Comparison of ENCODE assay signal across 16 cellular contexts in genomic region chr20:34886122-34886521, GRCh38. TPM values are rescaled to one million over a fixed set of nuclear protein-coding genes. Genes with fewer than 3 reads are reported as not detected.
A peak's percentile ranks its signal among the peaks of the same experiment; 100 is the strongest.
DNase-seq lines count a peak whose midpoint lies in the region; ATAC-seq and TF ChIP-seq lines count a peak whose summit lies in the region.
"Had no signal": no experiment of that assay in that cellular context is flagged by ENCODE, and none has a peak within 500 bp of the region (broad histone marks: within the 10 kb centered on the region; RNA-seq: fewer than 3 reads in every experiment).

No MANE protein-coding gene starts in this region.

- H3K4me1 ChIP-seq in mucosa of descending colon (ENCODE audit: low read depth), result peaks cover 3% of the 10 kb centered on the region

- H3K27ac ChIP-seq in substantia nigra (ENCODE audit: low read depth, low read length, poor library complexity, severe bottlenecking), result no peak overlapping the region
- H3K27ac ChIP-seq: BLaER1 treated with 17β-estradiol and CSF1 and Interleukin-3, amounts not matched to agents 10 nM and 100 nM; GM23248 had no signal

- ATAC-seq in left colon (peak; percentile 65), mucosa of descending colon (peak; percentile 71), HG02885 (IDR thresholded peaks at IDR 0.05; ENCODE audit: poor library complexity, unreplicated experiment) (no peak), GM21360 (IDR thresholded peaks at IDR 0.05; ENCODE audit: unreplicated experiment) (no peak)
- ATAC-seq: HCT116 had no signal

- no peaks in the 10 kb centered on the region for H3K36me3 ChIP-seq in mucosa of descending colon (ENCODE audit: low read depth)

- intact Hi-C loops in left colon (cut with DNase I, micrococcal nuclease) (no loop called here), mucosa of descending colon (cut with DNase I, micrococcal nuclease) (no loop called here)

- no peak overlapping the region for H3K4me3 ChIP-seq in mucosa of descending colon
- H3K4me3 ChIP-seq: BLaER1 treated with 17β-estradiol and CSF1 and Interleukin-3, amounts not matched to agents 10 nM and 100 nM; GM23248 had no signal

- no peak for TF ChIP-seq CTCF in mucosa of descending colon (IDR thresholded peaks at IDR 0.05)

- DNase-seq in DMS53 (lab: John Stamatoyannopoulos, UW) (peak; percentile 43), left colon (no peak), mucosa of descending colon (no peak), substantia nigra (lab: John Stamatoyannopoulos, UW) (no peak)
- no peak for DNase-seq in stimulated activated CD4-positive, alpha-beta T cell treated with anti-CD3 and anti-CD28 coated beads, Interleukin-4, amount 100 ng/mL, for 1 hour
- DNase-seq: CD4-positive, CD25-positive, alpha-beta regulatory T cell; DMS 273 treated with DMSO at 0.1 percent for 48 hours; DMS79 treated with DMSO at 0.1 percent for 48 hours; EL; GM23248; IMR-90; KBM-7 had no signal

- no peaks in the 10 kb centered on the region for H3K9me3 ChIP-seq in mucosa of descending colon
- H3K9me3 ChIP-seq: BLaER1 treated with 17β-estradiol and CSF1 and Interleukin-3, amounts not matched to agents 10 nM and 100 nM had no signal

RNA-seq across cellular contexts. Expression of gene ACSS2, which starts 9.7 kb away (rescaled TPM):
- total RNA-seq in left colon (100 to 1,000 TPM; 343 to 383 TPM), mucosa of descending colon (100 to 1,000 TPM; 191 to 479 (median 302) TPM)

RNA-seq across cellular contexts. Expression of gene GGT7, which starts 13.5 kb away (rescaled TPM):
- total RNA-seq in left colon, result 10 to 100 TPM; 20.5 to 22.5 TPM
- 10 to 100 TPM; 14.4 to 24.6 (median 20.3) TPM for total RNA-seq in mucosa of descending colon

Comparison
In these comparisons a context has a peak if more than half of its experiments do, and no peak if none do; other contexts are left out.
1. ATAC-seq: peak in left colon (single experiment) and mucosa of descending colon (single experiment); none in HG02885 (single experiment) and GM21360 (single experiment).